9 cellular contexts compared by ENCODE assay signal in the genomic region with DNA sequence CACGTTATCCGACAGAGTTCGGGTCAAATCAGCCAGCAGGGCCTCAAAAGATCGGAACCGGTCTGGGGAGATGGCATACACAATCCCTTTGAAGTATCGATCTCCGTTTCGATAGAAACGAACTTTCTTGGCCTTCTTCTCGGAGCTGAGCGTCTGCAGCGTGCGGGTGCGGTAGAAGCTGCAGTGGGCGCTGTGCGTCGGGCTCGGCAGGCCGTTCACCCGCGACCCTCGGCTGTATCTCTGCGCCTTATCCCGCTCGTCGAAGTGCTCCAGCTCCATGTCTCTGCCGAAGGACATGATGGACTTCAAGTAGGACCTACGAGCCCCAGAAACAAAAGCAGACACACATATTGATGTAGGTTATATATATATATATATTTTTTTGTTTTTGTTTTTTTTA. TPM values are rescaled to one million over a fixed set of nuclear protein-coding genes. Genes with fewer than 3 reads are reported as not detected.
"Had no signal": no experiment of that assay in that cellular context is flagged by ENCODE, and none has a peak within 500 bp of the region (broad histone marks: within the 10 kb centered on the region; RNA-seq: fewer than 3 reads in every experiment).

No MANE protein-coding gene starts in this region.

- ATAC-seq: GM12878 had no signal

- H3K4me3 ChIP-seq: GM12878 had no signal

- FAIRE-seq: G401.6, GM12878, GM12891, GM12892, GM18507, GM19239 had no signal

- DNase-seq: GDM1, GF-D8 had no signal

RNA-seq across cellular contexts. Expression of a gene that starts 5.3 kb away (rescaled TPM):
- total RNA-seq: G401, GM12878 had no signal
- polyA plus RNA-seq: GM12878 had no signal
